In the genomic region with DNA sequence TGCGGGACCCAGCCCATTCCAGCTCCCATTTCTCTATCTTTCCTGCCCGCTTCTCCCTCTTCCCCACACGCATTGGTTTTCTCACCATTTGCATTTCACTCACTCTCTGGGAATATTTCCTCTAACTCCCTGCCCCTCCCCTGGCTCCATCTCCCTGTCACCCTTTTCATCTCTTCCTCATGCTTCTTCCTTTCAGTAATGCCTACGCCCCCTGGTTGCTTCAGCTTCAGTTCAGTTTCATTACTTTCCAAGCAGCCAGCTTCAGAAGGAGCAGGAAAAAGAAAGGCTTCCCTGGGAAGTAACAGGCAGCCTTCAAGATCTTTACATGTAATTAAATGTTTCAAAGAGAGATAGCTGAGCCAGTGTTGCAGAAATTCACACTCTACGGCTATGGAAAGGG, we compare ENCODE assay signal across 15 cellular contexts.
A peak's percentile ranks its signal among the peaks of the same experiment; 100 is the strongest.
DNase-seq lines count a peak whose midpoint lies in the region; ATAC-seq and TF ChIP-seq lines count a peak whose summit lies in the region.
"Had no signal": no experiment of that assay in that cellular context is flagged by ENCODE, and none has a peak within 500 bp of the region (broad histone marks: within the 10 kb centered on the region; RNA-seq: fewer than 3 reads in every experiment).

No MANE protein-coding gene starts in this region.

- no peaks in the 10 kb centered on the region for H4K20me1 ChIP-seq in OCI-LY7 (ENCODE audit: insufficient read depth, low read length)

- no peak overlapping the region for H3K27ac ChIP-seq in OCI-LY7 (ENCODE audit: low read depth, low read length, poor library complexity, severe bottlenecking)
- H3K27ac ChIP-seq: breast epithelium had no signal

- H3K79me2 ChIP-seq in OCI-LY7 (ENCODE audit: insufficient read depth, low read depth, low read length), result no peaks in the 10 kb centered on the region

- CTCF ChIA-PET in OCI-LY7 (lab: Charles Lee; ENCODE audit: unreplicated experiment), result interaction anchor here (0.9 to 1.9 kb wide), 2 partner anchors 19 to 203 kb away, joined by 4 read pairs; no protein-coding TSS in a partner anchor

- DNase-seq in activated T-cell treated with anti-CD3 and anti-CD28 coated beads, Interleukin-2, amount 50 U/mL, for 72 hours, result no peak
- no peak for DNase-seq in activated T-cell treated with anti-CD3 and anti-CD28 coated beads, Interleukin-2, amount 50 U/mL, for 1 hour
- DNase-seq in OCI-LY7 (ENCODE audit: low spot score), result no peak
- no peak for DNase-seq in stimulated activated naive B cell treated with anti-CD40 and anti-IgM and Interleukin-4, amounts not matched to agents 10 μg/mL and 1 μg/mL and 100 μg/mL, for 72 hours
- DNase-seq in stimulated activated CD4-positive, alpha-beta T cell treated with anti-CD3 and anti-CD28 coated beads, Interleukin-4, amount 100 ng/mL, for 1 hour, result no peak
- no peak for DNase-seq in GM10266 (ENCODE audit: extremely low spot score)
- DNase-seq in globus pallidus (ENCODE audit: low spot score), result no peak
- DNase-seq: DMS 273 treated with DMSO at 0.1 percent for 48 hours, left colon, NCI-H1417 treated with DMSO at 0.1 percent for 48 hours, NCI-H2227 treated with DMSO at 0.1 percent for 48 hours, SIG-M5, T1000 had no signal

- no peak overlapping the region for H2AFZ ChIP-seq in OCI-LY7 (ENCODE audit: low read length)

- H3K9me3 Mint-ChIP-seq in activated T-cell treated with anti-CD3 and anti-CD28 coated beads, Interleukin-2, amount 50 U/mL, for 72 hours, result no peaks in the 10 kb centered on the region
- no peaks in the 10 kb centered on the region for H3K9me3 Mint-ChIP-seq in stimulated activated naive B cell treated with anti-CD40 and anti-IgM and Interleukin-4, amounts not matched to agents 10 μg/mL and 1 μg/mL and 100 μg/mL, for 72 hours

- no peak overlapping the region for H3K27ac Mint-ChIP-seq in activated T-cell treated with anti-CD3 and anti-CD28 coated beads, Interleukin-2, amount 50 U/mL, for 72 hours
- no peak overlapping the region for H3K27ac Mint-ChIP-seq in stimulated activated naive B cell treated with anti-CD40 and anti-IgM and Interleukin-4, amounts not matched to agents 10 μg/mL and 1 μg/mL and 100 μg/mL, for 72 hours

- peaks cover 24% of the 10 kb centered on the region for H3K4me1 ChIP-seq in OCI-LY7 (ENCODE audit: insufficient read depth, low read length, poor library complexity, severe bottlenecking)
- H3K4me1 ChIP-seq: breast epithelium had no signal

- H3K36me3 ChIP-seq in OCI-LY7 (ENCODE audit: insufficient read depth, low read length), result no peaks in the 10 kb centered on the region
- H3K36me3 ChIP-seq: breast epithelium had no signal

- H3K4me3 ChIP-seq in OCI-LY7 (ENCODE audit: low read depth, low read length, poor library complexity, severe bottlenecking), result no peak overlapping the region
- peak overlapping the region; percentile 65 for H3K4me3 ChIP-seq in iPS-18c (ENCODE audit: insufficient read depth, low read depth, low read length)

- no peak for ATAC-seq in activated T-cell treated with anti-CD3 and anti-CD28 coated beads, Interleukin-2, amount 50 U/mL, for 72 hours (replicated peaks in 1 of 2)
- no peak for ATAC-seq in stimulated activated naive B cell treated with anti-CD40 and anti-IgM and Interleukin-4, amounts not matched to agents 10 μg/mL and 1 μg/mL and 100 μg/mL, for 72 hours (replicated peaks)

- H3K4me3 Mint-ChIP-seq in activated T-cell treated with anti-CD3 and anti-CD28 coated beads, Interleukin-2, amount 50 U/mL, for 72 hours, result peak overlapping the region; percentile 46 to 78
- H3K4me3 Mint-ChIP-seq in stimulated activated naive B cell treated with anti-CD40 and anti-IgM and Interleukin-4, amounts not matched to agents 10 μg/mL and 1 μg/mL and 100 μg/mL, for 72 hours, result peak overlapping the region; percentile 82 to 89

- no peaks in the 10 kb centered on the region for H3K36me3 Mint-ChIP-seq in activated T-cell treated with anti-CD3 and anti-CD28 coated beads, Interleukin-2, amount 50 U/mL, for 72 hours (ENCODE audit: insufficient read depth in 2 of 2)
- no peaks in the 10 kb centered on the region for H3K36me3 Mint-ChIP-seq in stimulated activated naive B cell treated with anti-CD40 and anti-IgM and Interleukin-4, amounts not matched to agents 10 μg/mL and 1 μg/mL and 100 μg/mL, for 72 hours

- no TSS peak for BruUV-seq in OCI-LY7 (replicated peaks; lab: Mats Ljungman, UMichigan)

- peak overlapping the region; percentile 77; the same call in 1 of the 2 replicates for H3K4me2 ChIP-seq in OCI-LY7 (ENCODE audit: low read length)

- H3K4me1 Mint-ChIP-seq in activated T-cell treated with anti-CD3 and anti-CD28 coated beads, Interleukin-2, amount 50 U/mL, for 72 hours (ENCODE audit: low read depth), result peaks cover 4% of the 10 kb centered on the region
- H3K4me1 Mint-ChIP-seq in stimulated activated naive B cell treated with anti-CD40 and anti-IgM and Interleukin-4, amounts not matched to agents 10 μg/mL and 1 μg/mL and 100 μg/mL, for 72 hours, result peaks cover 15 to 34% of the 10 kb centered on the region in 2 donors

- intact Hi-C loops in OCI-LY7 (cut with micrococcal nuclease; ENCODE audit: unreplicated experiment), result loop anchor here (1.0 to 5.0 kb wide), 3 partner anchors 208 to 371 kb away; a partner anchor contains a TSS

- POLR2A ChIA-PET in OCI-LY7 (lab: Charles Lee), result interaction anchor here (0.6 kb wide), 1 partner anchor 211 kb away, joined by 3 read pairs; no protein-coding TSS in a partner anchor

- TF ChIP-seq CTCF in OCI-LY7 (conservative IDR thresholded peaks at IDR 0.05; ENCODE audit: low read length) (no peak), GM10266 (IDR thresholded peaks at IDR 0.05; ENCODE audit: control insufficient read depth, insufficient read depth, low read depth, missing control alignments) (no peak)

- H3K9me2 ChIP-seq in OCI-LY7 (ENCODE audit: insufficient read depth, low read length), result no peaks in the 10 kb centered on the region

- H3K9me3 ChIP-seq in OCI-LY7 (ENCODE audit: low read length) (no peaks in the 10 kb centered on the region), iPS-18c (ENCODE audit: control insufficient read depth, insufficient read depth, low read length) (no peaks in the 10 kb centered on the region)
- H3K9me3 ChIP-seq: breast epithelium had no signal

- peaks cover 24% of the 10 kb centered on the region for H3K27me3 Mint-ChIP-seq in activated T-cell treated with anti-CD3 and anti-CD28 coated beads, Interleukin-2, amount 50 U/mL, for 72 hours (ENCODE audit: low read depth)
- peaks cover 22 to 24% of the 10 kb centered on the region in 2 donors for H3K27me3 Mint-ChIP-seq in stimulated activated naive B cell treated with anti-CD40 and anti-IgM and Interleukin-4, amounts not matched to agents 10 μg/mL and 1 μg/mL and 100 μg/mL, for 72 hours
